In genomic region chr2:68943581-68944568, GRCh38 we compare ENCODE assay signal across 8 cellular contexts. TPM values are rescaled to one million over a fixed set of nuclear protein-coding genes. Genes with fewer than 3 reads are reported as not detected.
A peak's percentile ranks its signal among the peaks of the same experiment; 100 is the strongest.
DNase-seq lines count a peak whose midpoint lies in the region; ATAC-seq and TF ChIP-seq lines count a peak whose summit lies in the region.

No MANE protein-coding gene starts in this region.

- no peaks in the 10 kb centered on the region for H3K9me3 ChIP-seq in lower lobe of right lung

- ATAC-seq in lower lobe of right lung (peak; percentile 80 to 83), HG03520 (IDR thresholded peaks at IDR 0.05; ENCODE audit: unreplicated experiment) (no peak)

- H3K4me3 ChIP-seq in lower lobe of right lung = no peak overlapping the region

- H3K27me3 ChIP-seq in lower lobe of right lung (ENCODE audit: low read depth) = no peaks in the 10 kb centered on the region

- intact Hi-C loops in lower lobe of right lung (cut with DNase I) = no loop called here

- no peaks in the 10 kb centered on the region for H3K4me1 ChIP-seq in lower lobe of right lung

- DNase-seq in DMS79 (lab: John Stamatoyannopoulos, UW) (peak; percentile 52), HPDE6-E6E7 (ENCODE audit: extremely low spot score) (peak; percentile 55), NCI-H748 treated with DMSO at 0.1 percent for 48 hours (lab: John Stamatoyannopoulos, UW) (peak; percentile 50), lower lobe of right lung (peak; percentile 50)
- peak; percentile 55 to 63 for DNase-seq in activated CD4-positive, alpha-beta T cell treated with anti-CD3 and anti-CD28 coated beads, Interleukin-2, amount 50 U/mL, for 48 hours
- peak; percentile 2 for DNase-seq in effector CD8-positive, alpha-beta T cell (lab: John Stamatoyannopoulos, UW)
- DNase-seq in stimulated activated CD8-positive, alpha-beta memory T cell treated with anti-CD3 and anti-CD28 coated beads, Interleukin-2, amount 100 ng/mL, for 1 hour (ENCODE audit: low read depth in 2 of 2) = peak; percentile 11 to 24

- no peaks in the 10 kb centered on the region for H3K36me3 ChIP-seq in lower lobe of right lung

- H3K27ac ChIP-seq in lower lobe of right lung = peak overlapping the region; percentile 32

- TF ChIP-seq CTCF in lower lobe of right lung (IDR thresholded peaks at IDR 0.05) = peak; percentile 80

RNA-seq across cellular contexts. Expression of gene GKN2, which starts 8.8 kb away (rescaled TPM):
- 53.3 TPM for total RNA-seq in lower lobe of right lung

RNA-seq across cellular contexts. Expression of gene GKN1, which starts 30.6 kb away (rescaled TPM):
- total RNA-seq in lower lobe of right lung = not detected

Comparison
In these comparisons a context has a peak if more than half of its experiments do, and no peak if none do; other contexts are left out.
1. DNase-seq: peak in every context shown above with its lines; median percentile 59 in activated CD4-positive, alpha-beta T cell treated with anti-CD3 and anti-CD28 coated beads, Interleukin-2, amount 50 U/mL, for 48 hours; 55 in HPDE6-E6E7; 52 in DMS79; 50 in NCI-H748 treated with DMSO at 0.1 percent for 48 hours; 50 in lower lobe of right lung; 18 in stimulated activated CD8-positive, alpha-beta memory T cell treated with anti-CD3 and anti-CD28 coated beads, Interleukin-2, amount 100 ng/mL, for 1 hour; 2 in effector CD8-positive, alpha-beta T cell.